In genomic region chr3:53709256-53709655, GRCh38 we compare ENCODE assay signal across 23 cellular contexts.
A peak's percentile ranks its signal among the peaks of the same experiment; 100 is the strongest.
DNase-seq lines count a peak whose midpoint lies in the region; ATAC-seq, FAIRE-seq and TF ChIP-seq lines count a peak whose summit lies in the region.
"Had no signal": no experiment of that assay in that cellular context is flagged by ENCODE, and none has a peak within 500 bp of the region (broad histone marks: within the 10 kb centered on the region; RNA-seq: fewer than 3 reads in every experiment).

No MANE protein-coding gene starts in this region.

- H2BK5ac ChIP-seq in H9 (ENCODE audit: insufficient read length, low read length) = no peak overlapping the region

- H3K36me3 Mint-ChIP-seq in H9 (ENCODE audit: insufficient read depth in 1 of 3, low read depth in 3 of 3) = no peaks in the 10 kb centered on the region
- H3K36me3 Mint-ChIP-seq in dendritic cell treated with granulocyte-macrophage colony-stimulating factor and Interleukin-4, amounts not matched to agents 40 ng/mL and 50 ng/mL, for 4 days (ENCODE audit: low read depth) = no peaks in the 10 kb centered on the region
- H3K36me3 Mint-ChIP-seq in osteocyte (ENCODE audit: unreplicated experiment) = no peaks in the 10 kb centered on the region
- H3K36me3 Mint-ChIP-seq: CD8-positive, alpha-beta T cell had no signal

- no peak overlapping the region for H2BK20ac ChIP-seq in H9 (ENCODE audit: low read depth, low read length, poor library complexity, severe bottlenecking)

- H2BK120ac ChIP-seq in H9 (ENCODE audit: low read depth, low read length, poor library complexity, severe bottlenecking) = no peak overlapping the region

- no peak overlapping the region for H2AFZ ChIP-seq in H9 (ENCODE audit: low read length)
- H2AFZ ChIP-seq in smooth muscle cell (ENCODE audit: low read depth) = no peak overlapping the region

- no peak overlapping the region for H2BK15ac ChIP-seq in H9 (ENCODE audit: low read depth, low read length)

- H3K4me1 ChIP-seq in H9 (ENCODE audit: insufficient read depth, low read length) (no peaks in the 10 kb centered on the region), smooth muscle cell (ENCODE audit: low read depth) (peaks cover 11% of the 10 kb centered on the region)

- H4K5ac ChIP-seq in H9 (ENCODE audit: insufficient read length, low read depth, low read length) = no peak overlapping the region

- DNase-seq in GM12891 (ENCODE audit: insufficient read length, low spot score) (no peak), H9 (peak; percentile 6), osteocyte (ENCODE audit: extremely low spot score, unreplicated experiment) (peak; percentile 42), smooth muscle cell (lab: John Stamatoyannopoulos, UW; ENCODE audit: unreplicated experiment) (no peak), RCC 7860 (ENCODE audit: low spot score) (no peak)
- DNase-seq: DMS 273 treated with DMSO at 0.1 percent for 48 hours, GF-D8, GM23248, HCEC 1CT, NCI-H1092, NCI-H1417 treated with DMSO at 0.1 percent for 48 hours, NCI-H1694 treated with DMSO at 0.1 percent for 48 hours, NCI-H2081, NCI-H2227 treated with DMSO at 0.1 percent for 48 hours, SHP77 treated with DMSO at 0.1 percent for 48 hours had no signal

- no peak overlapping the region for H3K18ac ChIP-seq in H9 (ENCODE audit: insufficient read length, low read depth, low read length)

- H3K27me3 ChIP-seq in H9 (ENCODE audit: insufficient read depth, low read length) = no peaks in the 10 kb centered on the region
- H3K27me3 ChIP-seq in smooth muscle cell (ENCODE audit: low read depth) = peaks cover 36% of the 10 kb centered on the region

- ATAC-seq in HG02870 (IDR thresholded peaks at IDR 0.05; ENCODE audit: unreplicated experiment) = no peak
- ATAC-seq in HG03432 (IDR thresholded peaks at IDR 0.05; ENCODE audit: unreplicated experiment) = no peak
- ATAC-seq: CD8-positive, alpha-beta T cell had no signal

- H3K79me1 ChIP-seq in H9 (ENCODE audit: insufficient read depth, low read depth, low read length, poor library complexity, severe bottlenecking) = no peaks in the 10 kb centered on the region

- H3K27ac Mint-ChIP-seq in H9 (no peak overlapping the region), osteocyte (ENCODE audit: unreplicated experiment) (no peak overlapping the region)
- peak overlapping the region; percentile 41 for H3K27ac Mint-ChIP-seq in dendritic cell treated with granulocyte-macrophage colony-stimulating factor and Interleukin-4, amounts not matched to agents 40 ng/mL and 50 ng/mL, for 4 days
- H3K27ac Mint-ChIP-seq: B cell; CD8-positive, alpha-beta T cell had no signal

- H3K4ac ChIP-seq in H9 (ENCODE audit: low read depth, low read length) = no peak overlapping the region

- H3K56ac ChIP-seq in H9 (ENCODE audit: insufficient read length, low read depth, low read length) = no peak overlapping the region

- H4K20me1 ChIP-seq in H9 (ENCODE audit: control insufficient read depth, insufficient read depth, insufficient read length) (no peaks in the 10 kb centered on the region), smooth muscle cell (ENCODE audit: low read depth) (no peaks in the 10 kb centered on the region)

- FAIRE-seq in GM12891 (lab: Jason Lieb, UNC) (peak; percentile 79), RCC 7860 (lab: Jason Lieb, UNC) (no peak)

- no peak overlapping the region for H3K14ac ChIP-seq in H9 (ENCODE audit: insufficient read depth, low read length)

- TF ChIP-seq POLR2A in GM12891 (IDR thresholded peaks at IDR 0.05; ENCODE audit: low read depth, low read length) = no peak

- no peak overlapping the region for H3K23ac ChIP-seq in H9 (ENCODE audit: insufficient read length, low read depth, low read length)

- H3K4me3 ChIP-seq in smooth muscle cell = no peak overlapping the region
- H3K4me3 ChIP-seq: GM23248, SK-N-MC had no signal

- no peak overlapping the region for H3K4me2 ChIP-seq in H9 (ENCODE audit: insufficient read depth, insufficient read length, low read length)
- no peak overlapping the region for H3K4me2 ChIP-seq in smooth muscle cell

- H3K9ac ChIP-seq in H9 (ENCODE audit: extremely low read depth, insufficient read length, low read length) (no peak overlapping the region), smooth muscle cell (ENCODE audit: low read depth) (no peak overlapping the region)
- H3K9ac ChIP-seq: GM23248 had no signal

- H2AK5ac ChIP-seq in H9 (ENCODE audit: insufficient read length, low read length) = no peak overlapping the region

- H3K27me3 Mint-ChIP-seq in H9 (ENCODE audit: low read depth) = no peaks in the 10 kb centered on the region
- peaks cover 7% of the 10 kb centered on the region for H3K27me3 Mint-ChIP-seq in dendritic cell treated with granulocyte-macrophage colony-stimulating factor and Interleukin-4, amounts not matched to agents 40 ng/mL and 50 ng/mL, for 4 days
- H3K27me3 Mint-ChIP-seq in osteocyte (ENCODE audit: unreplicated experiment) = peaks cover 26% of the 10 kb centered on the region
- H3K27me3 Mint-ChIP-seq: B cell had no signal

- H2BK12ac ChIP-seq in H9 (ENCODE audit: insufficient read length, low read depth, low read length) = no peak overlapping the region

- no peak overlapping the region for H4K8ac ChIP-seq in H9 (replicated peaks; ENCODE audit: insufficient read length, low read depth, low read length)

- no peaks in the 10 kb centered on the region for H3K36me3 ChIP-seq in smooth muscle cell (ENCODE audit: low read depth)

- H3K9me3 Mint-ChIP-seq in H9 (no peaks in the 10 kb centered on the region), osteocyte (ENCODE audit: unreplicated experiment) (no peaks in the 10 kb centered on the region)
- no peaks in the 10 kb centered on the region for H3K9me3 Mint-ChIP-seq in dendritic cell treated with granulocyte-macrophage colony-stimulating factor and Interleukin-4, amounts not matched to agents 40 ng/mL and 50 ng/mL, for 4 days
- H3K9me3 Mint-ChIP-seq: CD8-positive, alpha-beta T cell had no signal

- H3K23me2 ChIP-seq in H9 (ENCODE audit: insufficient read length, low read depth, low read length, poor library complexity, severe bottlenecking) = no peaks in the 10 kb centered on the region

- no peaks in the 10 kb centered on the region for H3F3A ChIP-seq in smooth muscle cell (ENCODE audit: low read depth)

- H3K4me1 Mint-ChIP-seq in H9 (peaks cover 13 to 16% of the 10 kb centered on the region in 2 experiments), osteocyte (ENCODE audit: unreplicated experiment) (peaks cover 2% of the 10 kb centered on the region)
- H3K4me1 Mint-ChIP-seq in dendritic cell treated with granulocyte-macrophage colony-stimulating factor and Interleukin-4, amounts not matched to agents 40 ng/mL and 50 ng/mL, for 4 days (ENCODE audit: low read depth) = peaks cover 52% of the 10 kb centered on the region

- TF ChIP-seq CTCF in H9 (conservative IDR thresholded peaks at IDR 0.05) = no peak
- no peak for TF ChIP-seq CTCF in osteocyte (IDR thresholded peaks at IDR 0.05)
- no peak for TF ChIP-seq CTCF in smooth muscle cell (IDR thresholded peaks at IDR 0.05; ENCODE audit: borderline replicate concordance, insufficient read depth, poor library complexity, severe bottlenecking)

- H3K79me2 ChIP-seq in H9 (ENCODE audit: insufficient read depth, low read length) (no peaks in the 10 kb centered on the region), smooth muscle cell (ENCODE audit: low read depth) (no peaks in the 10 kb centered on the region)

- no peak overlapping the region for H3K27ac ChIP-seq in H9 (ENCODE audit: insufficient read length, low read depth, low read length)
- no peak overlapping the region for H3K27ac ChIP-seq in smooth muscle cell (ENCODE audit: low read depth)
- H3K27ac ChIP-seq: C4-2B, GM23248, RWPE1, SK-N-MC had no signal

- WGBS in H9 (ENCODE audit: extremely low coverage, insufficient read length, low lambda C conversion rate) = no CpG with 5 or more reads among the region's 6 CpGs
- WGBS in smooth muscle cell (ENCODE audit: low lambda C conversion rate) = 80% methylated on average over 6 of the region's 6 CpGs

- H4K91ac ChIP-seq in H9 (ENCODE audit: insufficient read length, low read depth, low read length) = no peak overlapping the region

- H3K9me3 ChIP-seq in H9 (ENCODE audit: control insufficient read depth, low read depth, low read length) (no peaks in the 10 kb centered on the region), smooth muscle cell (replicated peaks; ENCODE audit: low read depth) (no peaks in the 10 kb centered on the region)

- H3K4me3 Mint-ChIP-seq in H9 (no peak overlapping the region), osteocyte (ENCODE audit: unreplicated experiment) (no peak overlapping the region)
- no peak overlapping the region for H3K4me3 Mint-ChIP-seq in dendritic cell treated with granulocyte-macrophage colony-stimulating factor and Interleukin-4, amounts not matched to agents 40 ng/mL and 50 ng/mL, for 4 days
- H3K4me3 Mint-ChIP-seq: B cell; CD8-positive, alpha-beta T cell had no signal

- intact Hi-C loops in dendritic cell treated with granulocyte-macrophage colony-stimulating factor and Interleukin-4, amounts not matched to agents 40 ng/mL and 50 ng/mL, for 4 days (cut with micrococcal nuclease) = loop anchor here (10.0 kb wide), 1 partner anchor 146 kb away; no protein-coding TSS in a partner anchor

- H3T11ph ChIP-seq in H9 (ENCODE audit: low read length) = no peak overlapping the region

TF ChIP-seq in GM12891, 5 proteins besides CTCF, POLR2A, EP300 and RAD21:
- TF ChIP-seq POU2F2 (IDR thresholded peaks at IDR 0.05; ENCODE audit: low read depth, low read length) (no peak), SPI1 (IDR thresholded peaks at IDR 0.05; ENCODE audit: low read depth, low read length) (no peak), POLR2AphosphoS5 (IDR thresholded peaks at IDR 0.05; ENCODE audit: low read depth, low read length) (no peak), TAF1 (IDR thresholded peaks at IDR 0.05; ENCODE audit: low read depth, low read length) (no peak), PAX5 (IDR thresholded peaks at IDR 0.05; ENCODE audit: insufficient read depth, low read length, severe bottlenecking) (no peak)

Comparison
In these comparisons a context has a peak if more than half of its experiments do, and no peak if none do; other contexts are left out.
1. DNase-seq: peak in H9 (single experiment) and osteocyte (single experiment); none in GM12891 (single experiment), smooth muscle cell (single experiment) and RCC 7860 (single experiment).